12 cellular contexts compared by ENCODE assay signal in the genomic region with DNA sequence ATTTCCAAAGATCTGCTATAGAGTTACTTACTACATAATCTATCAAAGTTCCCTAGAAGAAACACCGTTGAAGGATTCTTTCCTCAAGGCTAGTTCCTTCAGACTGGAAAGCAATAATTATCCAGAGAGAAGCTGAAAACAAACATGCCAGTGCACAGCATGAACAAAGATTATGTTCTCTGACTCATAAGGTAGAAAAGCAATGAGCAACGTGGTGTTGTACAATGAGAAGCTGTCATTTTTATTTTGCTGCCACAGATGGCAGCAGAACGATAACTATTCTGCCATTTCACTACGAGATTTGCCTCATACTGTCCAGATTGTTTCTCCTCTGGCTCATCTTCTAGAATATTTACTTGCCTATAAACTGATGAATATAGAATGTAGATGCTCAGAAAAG. TPM values are rescaled to one million over a fixed set of nuclear protein-coding genes. Genes with fewer than 3 reads are reported as not detected.
DNase-seq lines count a peak whose midpoint lies in the region; ATAC-seq, FAIRE-seq and TF ChIP-seq lines count a peak whose summit lies in the region.
"Had no signal": no experiment of that assay in that cellular context is flagged by ENCODE, and none has a peak within 500 bp of the region (broad histone marks: within the 10 kb centered on the region; RNA-seq: fewer than 3 reads in every experiment).

No MANE protein-coding gene starts in this region.

- peaks cover 6% of the 10 kb centered on the region for H3K4me1 ChIP-seq in RWPE2 (ENCODE audit: insufficient read depth, poor library complexity, severe bottlenecking)

- H3K27me3 ChIP-seq in RWPE2 (ENCODE audit: insufficient read depth, poor library complexity, severe bottlenecking): no peaks in the 10 kb centered on the region

- DNase-seq in HCEC 1CT (peak; percentile 69), RWPE2 (ENCODE audit: low spot score) (no peak), fibroblast of the aortic adventitia (ENCODE audit: low read depth) (peak; percentile 48), NCI-H526 treated with DMSO at 0.1 percent for 48 hours (lab: John Stamatoyannopoulos, UW) (no peak)
- DNase-seq in activated T-cell treated with anti-CD3 and anti-CD28 coated beads, Interleukin-2, amount 50 U/mL, for 48 hours: no peak
- DNase-seq: CD8-positive, alpha-beta T cell; H7; mesendoderm; NCI-H524 treated with DMSO at 0.1 percent for 48 hours had no signal

- FAIRE-seq in A204.1 (lab: Jason Lieb, UNC): peak; percentile 23

- ATAC-seq in RWPE2 (ENCODE audit: low read depth) (peak; percentile 98), HG02610 (IDR thresholded peaks at IDR 0.05; ENCODE audit: unreplicated experiment) (no peak), HG02938 (IDR thresholded peaks at IDR 0.05; ENCODE audit: unreplicated experiment) (no peak)
- ATAC-seq: CD8-positive, alpha-beta T cell had no signal

- H3K4me3 ChIP-seq in RWPE2 (ENCODE audit: severe bottlenecking): no peak overlapping the region
- no peak overlapping the region for H3K4me3 ChIP-seq in fibroblast of the aortic adventitia (ENCODE audit: low read depth, low read length)

- no peaks in the 10 kb centered on the region for H3K36me3 ChIP-seq in RWPE2 (ENCODE audit: low read depth)

- no peak overlapping the region for H3K27ac ChIP-seq in RWPE2 (ENCODE audit: poor library complexity, severe bottlenecking)

- no peaks in the 10 kb centered on the region for H3K9me3 ChIP-seq in RWPE2 (ENCODE audit: severe bottlenecking)

- TF ChIP-seq CTCF in RWPE2 (IDR thresholded peaks at IDR 0.05; ENCODE audit: poor library complexity, severe bottlenecking) (peak; percentile 40), fibroblast of the aortic adventitia (IDR thresholded peaks at IDR 0.05; ENCODE audit: insufficient read depth, low read length) (no peak)

RNA-seq across cellular contexts. Expression of gene EXTL2, which starts 10.7 kb away (rescaled TPM):
- 12.2 and 34.1 TPM in 2 replicates for total RNA-seq in fibroblast of the aortic adventitia (ENCODE audit: low replicate concordance)

RNA-seq across cellular contexts. Expression of gene SLC30A7, which starts 11.9 kb away (rescaled TPM):
- 14.6 and 75.3 TPM in 2 replicates for total RNA-seq in fibroblast of the aortic adventitia (ENCODE audit: low replicate concordance)

Comparison
In these comparisons a context has a peak if more than half of its experiments do, and no peak if none do; other contexts are left out.
1. DNase-seq: peak in HCEC 1CT (single experiment) and fibroblast of the aortic adventitia (single experiment); none in RWPE2 (single experiment), NCI-H526 treated with DMSO at 0.1 percent for 48 hours (single experiment) and activated T-cell treated with anti-CD3 and anti-CD28 coated beads, Interleukin-2, amount 50 U/mL, for 48 hours (0 of 2).